ENCODE assay signal across 22 cellular contexts in the genomic region with DNA sequence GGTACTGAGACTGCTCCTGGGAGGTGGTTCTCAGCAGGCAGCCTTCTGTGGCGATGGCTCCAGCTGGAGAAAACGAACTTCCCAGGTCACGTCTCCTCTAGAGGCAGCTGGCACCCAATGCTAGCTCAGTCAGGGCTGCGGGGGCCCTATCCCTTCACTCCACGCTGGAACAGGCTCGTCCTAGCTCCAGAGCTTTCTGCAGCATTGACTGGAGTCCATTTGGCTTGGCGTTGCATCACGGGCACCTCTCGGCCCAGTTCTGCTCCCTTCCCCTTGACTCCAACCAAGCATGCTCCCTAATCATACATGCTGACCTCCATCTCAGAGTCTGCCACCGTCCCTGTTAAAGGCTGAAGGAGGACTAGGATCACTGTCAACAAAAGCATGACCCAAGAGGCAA. TPM values are rescaled to one million over a fixed set of nuclear protein-coding genes. Genes with fewer than 3 reads are reported as not detected.
A peak's percentile ranks its signal among the peaks of the same experiment; 100 is the strongest.
DNase-seq lines count a peak whose midpoint lies in the region; ATAC-seq, FAIRE-seq and TF ChIP-seq lines count a peak whose summit lies in the region.
"Had no signal": no experiment of that assay in that cellular context is flagged by ENCODE, and none has a peak within 500 bp of the region (broad histone marks: within the 10 kb centered on the region; RNA-seq: fewer than 3 reads in every experiment).

No MANE protein-coding gene starts in this region.

- no peak for TF ChIP-seq POLR2A in ovary (IDR thresholded peaks at IDR 0.05)

- no peak overlapping the region for H3K9ac ChIP-seq in kidney (ENCODE audit: low read length in 2 of 2)
- H3K9ac ChIP-seq: GM23248 had no signal

- TF ChIP-seq CTCF in right atrium auricular region (IDR thresholded peaks at IDR 0.05) (no peak), bronchial epithelial cell (IDR thresholded peaks at IDR 0.05; ENCODE audit: insufficient read depth, low read length, severe bottlenecking) (no peak), kidney (IDR thresholded peaks at IDR 0.05; ENCODE audit: borderline replicate concordance, extremely low read depth, insufficient read depth) (no peak), ovary (IDR thresholded peaks at IDR 0.05) (no peak)

- 87 to 88% (median 88%) methylated on average over 10 of the region's 10 CpGs for WGBS in ovary, 3 donors

- no peak for ATAC-seq in GM21619 (IDR thresholded peaks at IDR 0.05; ENCODE audit: unreplicated experiment)
- no peak for ATAC-seq in HG02870 (IDR thresholded peaks at IDR 0.05; ENCODE audit: unreplicated experiment)
- ATAC-seq: CD8-positive, alpha-beta T cell; HCT116 had no signal

- FAIRE-seq in bronchial epithelial cell (lab: Jason Lieb, UNC) = peak; percentile 82
- no peak for FAIRE-seq in kidney (lab: Jason Lieb, UNC)
- FAIRE-seq: A204.1, G401.6, GM19239 had no signal

- DNase-seq in cardiac septum (ENCODE audit: low spot score) (peak; percentile 70), right atrium auricular region (ENCODE audit: low spot score) (no peak), bronchial epithelial cell (ENCODE audit: low read depth) (no peak), kidney (peak; percentile 61), NCI-H526 treated with DMSO at 0.1 percent for 48 hours (lab: John Stamatoyannopoulos, UW) (no peak), ovary (no peak)
- DNase-seq: C1 segment of cervical spinal cord; Caco-2; CD8-positive, alpha-beta T cell; DMS153; DND-41; GM23248; H9 had no signal

- H3K27me3 ChIP-seq in right atrium auricular region (no peaks in the 10 kb centered on the region), bronchial epithelial cell (ENCODE audit: control insufficient read depth, insufficient read depth, low read length) (peaks cover 23% of the 10 kb centered on the region), ovary (no peaks in the 10 kb centered on the region)

- H3K9me3 ChIP-seq in right atrium auricular region (no peaks in the 10 kb centered on the region), kidney (ENCODE audit: control insufficient read depth in 1 of 2, low read length in 2 of 2) (no peaks in the 10 kb centered on the region), ovary (no peaks in the 10 kb centered on the region)
- H3K9me3 ChIP-seq: Caco-2 had no signal

- no peaks in the 10 kb centered on the region for H3K4me1 ChIP-seq in right atrium auricular region
- H3K4me1 ChIP-seq in kidney (ENCODE audit: control insufficient read depth in 1 of 2, insufficient read depth in 1 of 2, low read depth in 1 of 2, low read length in 2 of 2) = no peaks in the 10 kb centered on the region
- no peaks in the 10 kb centered on the region for H3K4me1 ChIP-seq in ovary (ENCODE audit: insufficient read depth)
- H3K4me1 ChIP-seq: Caco-2 had no signal

- intact Hi-C loops in cardiac septum (cut with DNase I) (no loop called here), kidney (cut with DNase I) (no loop called here), ovary (cut with DNase I) (no loop called here)

- H3K4me3 ChIP-seq in right atrium auricular region (no peak overlapping the region), bronchial epithelial cell (ENCODE audit: low read depth, low read length) (no peak overlapping the region), kidney (ENCODE audit: low read length in 2 of 2) (no peak overlapping the region), ovary (no peak overlapping the region)
- H3K4me3 ChIP-seq: GM23248 had no signal

- H3K36me3 ChIP-seq in right atrium auricular region = no peaks in the 10 kb centered on the region
- H3K36me3 ChIP-seq in bronchial epithelial cell (ENCODE audit: control insufficient read depth, insufficient read depth, low read length) = no peaks in the 10 kb centered on the region
- no peaks in the 10 kb centered on the region for H3K36me3 ChIP-seq in kidney (ENCODE audit: control insufficient read depth in 1 of 2, insufficient read depth in 2 of 2, low read length in 2 of 2)
- H3K36me3 ChIP-seq in ovary = no peaks in the 10 kb centered on the region

- TF ChIP-seq EP300 in ovary (IDR thresholded peaks at IDR 0.05) = no peak

- no peak overlapping the region for H3K27ac ChIP-seq in right atrium auricular region
- H3K27ac ChIP-seq in kidney (ENCODE audit: low read depth in 2 of 2, low read length in 2 of 2) = no peak overlapping the region
- no peak overlapping the region for H3K27ac ChIP-seq in ovary
- H3K27ac ChIP-seq: 22Rv1, GM23248 had no signal

RNA-seq across cellular contexts. Expression of a gene that starts 5.9 kb away (rescaled TPM):
- 0.89 TPM for total RNA-seq in cardiac septum
- total RNA-seq in right atrium auricular region = 1 to 10 TPM in 1 of 2 donors, under 1 TPM in 1; 0.15 to 1.1 TPM
- total RNA-seq in bronchial epithelial cell = not detected in 2 replicates
- total RNA-seq in kidney = 23.7 TPM
- not detected for polyA plus RNA-seq in kidney (ENCODE audit: insufficient read depth, low read depth, low replicate concordance)
- total RNA-seq in ovary = 10 to 100 TPM in 1 of 7 donors, 1 to 10 TPM in 4, under 1 TPM in 2; 0.38 to 20.7 (median 1.0) TPM
- 1 to 10 TPM in 1 of 2 donors, under 1 TPM in 1; 0.12 to 1.5 TPM for polyA plus RNA-seq in ovary
- total RNA-seq: Caco-2, GM23248, H4 had no signal
- polyA plus RNA-seq: AG04450 had no signal

Comparison
In these comparisons a context has a peak if more than half of its experiments do, and no peak if none do; other contexts are left out.
1. DNase-seq: peak in cardiac septum (single experiment) and kidney (single experiment); none in right atrium auricular region (single experiment), bronchial epithelial cell (single experiment), NCI-H526 treated with DMSO at 0.1 percent for 48 hours (single experiment) and ovary (0 of 5).